In the genomic region with DNA sequence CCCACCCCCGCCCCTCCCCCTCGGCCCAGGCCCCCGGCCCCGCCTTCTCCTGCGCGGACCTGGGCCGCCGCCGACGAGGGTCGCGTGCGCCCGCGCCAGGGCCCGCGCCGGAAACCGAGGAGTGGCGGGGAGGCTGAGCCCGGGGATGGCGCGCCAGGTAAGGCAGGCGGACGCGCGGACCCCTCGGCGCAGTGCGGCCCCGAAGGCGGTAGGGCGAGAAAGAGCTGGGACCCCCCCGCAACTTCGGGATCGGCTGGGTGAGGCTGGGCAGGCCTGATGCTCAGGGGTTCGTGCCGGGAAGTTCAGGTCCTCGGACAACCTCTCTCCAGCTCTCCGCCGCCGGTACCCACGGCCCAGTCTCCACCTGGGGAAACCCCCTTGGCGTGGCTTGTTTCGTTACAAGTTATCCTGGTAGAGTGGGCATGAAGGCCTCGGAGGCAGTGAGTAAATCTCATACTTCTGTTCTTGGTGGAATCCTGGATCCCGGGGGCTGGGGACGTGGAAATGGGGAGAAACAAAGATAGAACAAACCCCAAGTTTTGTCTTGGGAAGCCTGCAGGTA, we compare ENCODE assay signal across 8 cellular contexts. TPM values are rescaled to one million over a fixed set of nuclear protein-coding genes. Genes with fewer than 3 reads are reported as not detected.
A peak's percentile ranks its signal among the peaks of the same experiment; 100 is the strongest.
DNase-seq lines count a peak whose midpoint lies in the region; ATAC-seq and TF ChIP-seq lines count a peak whose summit lies in the region.

No MANE protein-coding gene starts in this region.

- no peak for TF ChIP-seq CTCF in A673 (conservative IDR thresholded peaks at IDR 0.05; ENCODE audit: low read depth, low read length)
- no peak for TF ChIP-seq CTCF in adrenal gland (IDR thresholded peaks at IDR 0.05)
- TF ChIP-seq CTCF in left lung (IDR thresholded peaks at IDR 0.05): no peak

- H3K4me1 Mint-ChIP-seq in stimulated activated effector memory CD8-positive, alpha-beta T cell treated with anti-CD3 and anti-CD28 coated beads, Interleukin-12 subunit alpha, Interleukin-12 subunit beta, amount 100 ng/mL, for 72 hours: peaks cover 43% of the 10 kb centered on the region

- H3K36me3 ChIP-seq in A673 (ENCODE audit: insufficient read depth, low read length, poor library complexity, severe bottlenecking): no peaks in the 10 kb centered on the region
- H3K36me3 ChIP-seq in adrenal gland (replicated peaks in 1 of 2): no peaks in the 10 kb centered on the region
- no peaks in the 10 kb centered on the region for H3K36me3 ChIP-seq in left lung

- H3K4me3 ChIP-seq in A673 (ENCODE audit: low read depth, low read length, poor library complexity, severe bottlenecking) (peak overlapping the region; percentile 72), adrenal gland (peak overlapping the region; percentile 13 to 88 (median 24)), left lung (peak overlapping the region; percentile 66 to 70)
- peak overlapping the region; percentile 87 for H3K4me3 ChIP-seq in Jurkat, Clone E6-1 (ENCODE audit: low read length)

- no peaks in the 10 kb centered on the region for H3K36me3 Mint-ChIP-seq in stimulated activated effector memory CD8-positive, alpha-beta T cell treated with anti-CD3 and anti-CD28 coated beads, Interleukin-12 subunit alpha, Interleukin-12 subunit beta, amount 100 ng/mL, for 72 hours

- DNase-seq in A673 (ENCODE audit: low spot score) (no peak), adrenal gland (peak in 5 of 7 donors; percentile 17 to 59 (median 47)), left lung (no peak), ureter (ENCODE audit: low spot score) (no peak), AG20443 (ENCODE audit: low spot score) (no peak)
- DNase-seq in Jurkat, Clone E6-1 (ENCODE audit: low read depth, low spot score): no peak
- peak in 1 of 2 donors; percentile 26 for DNase-seq in stimulated activated effector memory CD8-positive, alpha-beta T cell treated with anti-CD3 and anti-CD28 coated beads, Interleukin-12 subunit alpha, Interleukin-12 subunit beta, amount 100 ng/mL, for 72 hours (ENCODE audit: low spot score in 2 of 2)

- ATAC-seq in GM21360 (IDR thresholded peaks at IDR 0.05; ENCODE audit: unreplicated experiment) (peak; percentile 8), left lung (peak; percentile 5)
- peak; percentile 35 for ATAC-seq in stimulated activated effector memory CD8-positive, alpha-beta T cell treated with anti-CD3 and anti-CD28 coated beads, Interleukin-12 subunit alpha, Interleukin-12 subunit beta, amount 100 ng/mL, for 72 hours

- peak overlapping the region; percentile 85 for H3K4me3 Mint-ChIP-seq in stimulated activated effector memory CD8-positive, alpha-beta T cell treated with anti-CD3 and anti-CD28 coated beads, Interleukin-12 subunit alpha, Interleukin-12 subunit beta, amount 100 ng/mL, for 72 hours

- intact Hi-C loops in A673 (cut with micrococcal nuclease; ENCODE audit: unreplicated experiment): no loop called here
- intact Hi-C loops in adrenal gland (cut with DNase I): no loop called here
- intact Hi-C loops in left lung (cut with DNase I): no loop called here

- H3K9me3 ChIP-seq in A673 (ENCODE audit: low read depth, low read length, poor library complexity, severe bottlenecking) (peaks cover 21% of the 10 kb centered on the region), adrenal gland (replicated peaks in 1 of 3) (peaks cover 2 to 14% (median 9%) of the 10 kb centered on the region in 3 donors), left lung (peaks cover 0 to 21% of the 10 kb centered on the region in 2 donors)

- WGBS in adrenal gland, 4 donors: 1 to 6% (median 4%) methylated on average over 4 to 48 of the region's 48 CpGs

- BruUV-seq in A673 (replicated peaks; lab: Mats Ljungman, UMichigan): TSS peak; percentile 46

- peaks cover 8% of the 10 kb centered on the region for H3K9me3 Mint-ChIP-seq in stimulated activated effector memory CD8-positive, alpha-beta T cell treated with anti-CD3 and anti-CD28 coated beads, Interleukin-12 subunit alpha, Interleukin-12 subunit beta, amount 100 ng/mL, for 72 hours

- H3K4me1 ChIP-seq in A673 (ENCODE audit: insufficient read depth, low read length, poor library complexity, severe bottlenecking): peaks cover 8% of the 10 kb centered on the region
- peaks cover 7 to 21% of the 10 kb centered on the region in 2 donors for H3K4me1 ChIP-seq in adrenal gland (replicated peaks in 1 of 2)
- H3K4me1 ChIP-seq in left lung: peaks cover 10 to 20% of the 10 kb centered on the region in 2 donors

- no peaks in the 10 kb centered on the region for H3K27me3 ChIP-seq in A673 (replicated peaks; ENCODE audit: insufficient read depth, low read depth, low read length, poor library complexity)
- no peaks in the 10 kb centered on the region for H3K27me3 ChIP-seq in adrenal gland
- peaks cover 0 to 9% of the 10 kb centered on the region in 2 donors for H3K27me3 ChIP-seq in left lung

- peak overlapping the region; percentile 85 for H3K27ac Mint-ChIP-seq in stimulated activated effector memory CD8-positive, alpha-beta T cell treated with anti-CD3 and anti-CD28 coated beads, Interleukin-12 subunit alpha, Interleukin-12 subunit beta, amount 100 ng/mL, for 72 hours

- H3K27ac ChIP-seq in A673 (ENCODE audit: low read depth, low read length, poor library complexity, severe bottlenecking): peak overlapping the region; percentile 63
- peak overlapping the region in 3 of 5 donors; percentile 28 to 70 (median 52) for H3K27ac ChIP-seq in adrenal gland
- no peak overlapping the region for H3K27ac ChIP-seq in left lung

- CTCF ChIA-PET in A673 (lab: Charles Lee): no interaction called here

- POLR2A ChIA-PET in A673 (lab: Charles Lee; ENCODE audit: low non-redundant PET): interaction anchor here (0.7 kb wide), 1 partner anchor 89 kb away, joined by 3 read pairs; no protein-coding TSS in a partner anchor

- no peak for TF ChIP-seq POLR2A in adrenal gland (IDR thresholded peaks at IDR 0.05)

RNA-seq across cellular contexts. Expression of a gene that starts 58.4 kb away (rescaled TPM):
- total RNA-seq in A673 (2021) (3.5 and 7.5 TPM in 2 replicates), adrenal gland (10 to 100 TPM in 7 of 8 donors, 1 to 10 TPM in 1; 8.6 to 25.0 (median 18.6) TPM), left lung (10 to 100 TPM; 20.8 to 36.9 TPM), ureter (9.7 TPM)
- 5.1 TPM for polyA plus RNA-seq in Jurkat, Clone E6-1 (2012; ENCODE audit: insufficient read depth, insufficient read length)
- 10 to 100 TPM in 2 of 3 donors, 1 to 10 TPM in 1; 1.6 to 44.2 (median 24.5) TPM for polyA plus RNA-seq in adrenal gland

Comparison
In these comparisons a context has a peak if more than half of its experiments do, and no peak if none do; other contexts are left out.
1. DNase-seq: peak in adrenal gland (5 of 7); none in A673 (single experiment), Jurkat, Clone E6-1 (single experiment), left lung (0 of 2), ureter (single experiment) and AG20443 (single experiment).
2. H3K27ac ChIP-seq: peak in A673 (single experiment) and adrenal gland (3 of 5); none in left lung (0 of 2).
3. H3K4me3 ChIP-seq: peak in every context shown above with its lines; median percentile 87 in Jurkat, Clone E6-1; 72 in A673; 68 in left lung; 24 in adrenal gland.
4. Peak in every context shown above with its lines, with median percentiles within 50 percentile points of each other: ATAC-seq.